ENCODE assay signal across 14 cellular contexts in genomic region chr5:176371621-176372539, GRCh38. TPM values are rescaled to one million over a fixed set of nuclear protein-coding genes. Genes with fewer than 3 reads are reported as not detected.
DNase-seq lines count a peak whose midpoint lies in the region; ATAC-seq and TF ChIP-seq lines count a peak whose summit lies in the region.
"Had no signal": no experiment of that assay in that cellular context is flagged by ENCODE, and none has a peak within 500 bp of the region (broad histone marks: within the 10 kb centered on the region; RNA-seq: fewer than 3 reads in every experiment).

No MANE protein-coding gene starts in this region.

- H3K27ac Mint-ChIP-seq in Caco-2 (ENCODE audit: unreplicated experiment) = peak overlapping the region; percentile 35
- no peak overlapping the region for H3K27ac Mint-ChIP-seq in effector memory CD8-positive, alpha-beta T cell
- H3K27ac Mint-ChIP-seq: activated CD4-positive, alpha-beta memory T cell treated with anti-CD3 and anti-CD28 coated beads, Interleukin-2, amount 10 ng/mL, durations not matched to agents 7 days and 5 days; H9 had no signal

- no peak overlapping the region for H3K4me3 Mint-ChIP-seq in Caco-2 (ENCODE audit: unreplicated experiment)
- no peak overlapping the region for H3K4me3 Mint-ChIP-seq in effector memory CD8-positive, alpha-beta T cell
- H3K4me3 Mint-ChIP-seq: activated CD4-positive, alpha-beta memory T cell treated with anti-CD3 and anti-CD28 coated beads, Interleukin-2, amount 10 ng/mL, durations not matched to agents 7 days and 5 days had no signal

- WGBS in right cardiac atrium = 79% methylated on average over 13 of the region's 13 CpGs

- ATAC-seq in right cardiac atrium (peak; percentile 6 to 27), gastrocnemius medialis (peak; percentile 48 to 55)
- ATAC-seq in effector memory CD8-positive, alpha-beta T cell (replicated peaks) = no peak

- no peaks in the 10 kb centered on the region for H3K4me1 ChIP-seq in Caco-2
- H3K4me1 ChIP-seq in right cardiac atrium (ENCODE audit: control insufficient read depth, insufficient read depth, low read length) = peaks cover 11% of the 10 kb centered on the region
- peaks cover 52 to 59% of the 10 kb centered on the region in 2 donors for H3K4me1 ChIP-seq in gastrocnemius medialis

- H3K4me3 ChIP-seq in Caco-2 (ENCODE audit: low read depth, low read length) = no peak overlapping the region
- no peak overlapping the region for H3K4me3 ChIP-seq in right cardiac atrium (ENCODE audit: low read length)
- peak overlapping the region in 1 of 4 donors; percentile 5 for H3K4me3 ChIP-seq in gastrocnemius medialis

- no peak for DNase-seq in Caco-2
- peak; percentile 10 for DNase-seq in SKM-1 (lab: John Stamatoyannopoulos, UW; ENCODE audit: unreplicated experiment)
- peak in 1 of 3 donors; percentile 53 for DNase-seq in right cardiac atrium
- DNase-seq in gastrocnemius medialis = peak; percentile 78 to 94
- DNase-seq in kidney tubule cell (ENCODE audit: low spot score) = no peak
- DNase-seq in GM13977 (ENCODE audit: low spot score) = no peak
- DNase-seq in effector memory CD8-positive, alpha-beta T cell = no peak
- no peak for DNase-seq in NCI-H2107 treated with DMSO at 0.1 percent for 48 hours (lab: John Stamatoyannopoulos, UW; ENCODE audit: unreplicated experiment)
- DNase-seq: activated CD4-positive, alpha-beta memory T cell treated with anti-CD3 and anti-CD28 coated beads, Interleukin-2, amount 10 ng/mL, durations not matched to agents 7 days and 5 days; cerebellar nuclear complex; H9; left cardiac atrium; NCI-H2029 treated with DMSO at 0.1 percent for 48 hours; stimulated activated naive CD4-positive, alpha-beta T cell treated with Interleukin-2 at 50 U/mL for 16 hours had no signal

- H3K27me3 Mint-ChIP-seq in Caco-2 (ENCODE audit: insufficient read depth, unreplicated experiment) = no peaks in the 10 kb centered on the region
- H3K27me3 Mint-ChIP-seq in effector memory CD8-positive, alpha-beta T cell = no peaks in the 10 kb centered on the region

- TF ChIP-seq CTCF in Caco-2 (IDR thresholded peaks at IDR 0.05; ENCODE audit: insufficient read depth in 1 of 2, low read depth in 1 of 2, low read length in 1 of 2, severe bottlenecking in 1 of 2, unreplicated experiment in 1 of 2) (no peak), gastrocnemius medialis (IDR thresholded peaks at IDR 0.05 in 4 of 5, conservative IDR thresholded peaks at IDR 0.05 in 1 of 5) (no peak), GM13977 (IDR thresholded peaks at IDR 0.05; ENCODE audit: extremely low read depth, insufficient read depth, missing control alignments) (no peak)

- no peaks in the 10 kb centered on the region for H3K4me1 Mint-ChIP-seq in Caco-2 (ENCODE audit: low read depth, unreplicated experiment)
- no peaks in the 10 kb centered on the region for H3K4me1 Mint-ChIP-seq in effector memory CD8-positive, alpha-beta T cell (ENCODE audit: low read depth in 2 of 2)
- H3K4me1 Mint-ChIP-seq: H9 had no signal

- H3K36me3 ChIP-seq in Caco-2 (ENCODE audit: control insufficient read depth, insufficient read depth, low read length) (no peaks in the 10 kb centered on the region), gastrocnemius medialis (peaks cover 0 to 9% of the 10 kb centered on the region in 2 donors)

- H3K9me3 Mint-ChIP-seq in Caco-2 (ENCODE audit: unreplicated experiment) = no peaks in the 10 kb centered on the region
- H3K9me3 Mint-ChIP-seq in effector memory CD8-positive, alpha-beta T cell = no peaks in the 10 kb centered on the region
- H3K9me3 Mint-ChIP-seq: activated CD4-positive, alpha-beta memory T cell treated with anti-CD3 and anti-CD28 coated beads, Interleukin-2, amount 10 ng/mL, durations not matched to agents 7 days and 5 days; H9 had no signal

- no peaks in the 10 kb centered on the region for H3K27me3 ChIP-seq in Caco-2 (replicated peaks; ENCODE audit: control insufficient read depth, insufficient read depth, low read length)
- H3K27me3 ChIP-seq in right cardiac atrium (ENCODE audit: control insufficient read depth, insufficient read depth) = no peaks in the 10 kb centered on the region
- H3K27me3 ChIP-seq in gastrocnemius medialis = no peaks in the 10 kb centered on the region

- in situ Hi-C loops in gastrocnemius medialis (cut with MboI; ENCODE audit: low sequenced_read_pairs in 4 of 4) (no loop called here), GM13977 (cut with MboI; ENCODE audit: low pct_unique_long_range_greater_than_20kb, low sequenced_read_pairs, unreplicated experiment) (no loop called here)

- H3K27ac ChIP-seq in right cardiac atrium (ENCODE audit: low read length) (peak overlapping the region; percentile 61), gastrocnemius medialis (peak overlapping the region; percentile 95 to 97 (median 96))

- TF ChIP-seq POLR2A in gastrocnemius medialis (IDR thresholded peaks at IDR 0.05) = peak; percentile 31 to 44

- no TSS peak for BruUV-seq in Caco-2 (replicated peaks; lab: Mats Ljungman, UMichigan)

- CTCF ChIA-PET in Caco-2 (lab: Charles Lee) = no interaction called here

- POLR2A ChIA-PET in Caco-2 (lab: Charles Lee) = no interaction called here

- H3K36me3 Mint-ChIP-seq in Caco-2 (ENCODE audit: insufficient read depth, unreplicated experiment) = peaks cover 5% of the 10 kb centered on the region
- H3K36me3 Mint-ChIP-seq in effector memory CD8-positive, alpha-beta T cell (ENCODE audit: insufficient read depth) = peaks cover 18% of the 10 kb centered on the region

- intact Hi-C loops in Caco-2 (cut with micrococcal nuclease; ENCODE audit: unreplicated experiment) (no loop called here), right cardiac atrium (cut with DNase I) (no loop called here), gastrocnemius medialis (cut with DNase I; ENCODE audit: low total_unique reads) (loop anchor here (2.0 kb wide), 1 partner anchor 17 kb away; the partner anchor contains the start of genes HIGD2A and NOP16)

- H3K9me3 ChIP-seq in Caco-2 (no peaks in the 10 kb centered on the region), right cardiac atrium (ENCODE audit: control insufficient read depth, low read length) (no peaks in the 10 kb centered on the region), gastrocnemius medialis (no peaks in the 10 kb centered on the region)

RNA-seq across cellular contexts. Expression of gene ARL10, which starts 6.6 kb away (rescaled TPM):
- total RNA-seq in Caco-2 (2022) = 2.1 and 2.3 TPM in 2 replicates
- 1 to 10 TPM; 5.1 to 9.7 (median 8.5) TPM for total RNA-seq in right cardiac atrium
- 5.6 TPM for polyA plus RNA-seq in right cardiac atrium
- total RNA-seq in gastrocnemius medialis = 1 to 10 TPM; 1.4 to 4.7 (median 2.4) TPM

RNA-seq across cellular contexts. Expression of gene KIAA1191, which starts 10.3 kb away (rescaled TPM):
- total RNA-seq in Caco-2 (2022) (119 and 123 TPM in 2 replicates), right cardiac atrium (10 to 100 TPM; 92.6 to 99.7 (median 97.9) TPM), gastrocnemius medialis (100 to 1,000 TPM in 1 of 4 donors, 10 to 100 TPM in 3; 76.3 to 174 (median 84.1) TPM)
- polyA plus RNA-seq in right cardiac atrium = 70.5 TPM

RNA-seq across cellular contexts. Expression of gene NOP16, which starts 16.5 kb away (rescaled TPM):
- 48.0 and 56.4 TPM in 2 replicates for total RNA-seq in Caco-2 (2022)
- 10 to 100 TPM; 16.6 to 23.3 (median 17.9) TPM for total RNA-seq in right cardiac atrium
- polyA plus RNA-seq in right cardiac atrium = 28.8 TPM
- total RNA-seq in gastrocnemius medialis = 10 to 100 TPM; 21.6 to 43.5 (median 33.9) TPM

RNA-seq across cellular contexts. Expression of gene HIGD2A, which starts 16.7 kb away (rescaled TPM):
- total RNA-seq in Caco-2 (2022) (110 and 118 TPM in 2 replicates), right cardiac atrium (100 to 1,000 TPM; 164 to 215 (median 180) TPM), gastrocnemius medialis (100 to 1,000 TPM; 189 to 274 (median 229) TPM)
- polyA plus RNA-seq in right cardiac atrium = 349 TPM

RNA-seq across cellular contexts. Expression of gene CLTB, which starts 44.5 kb away (rescaled TPM):
- 78.9 and 80.0 TPM in 2 replicates for total RNA-seq in Caco-2 (2022)
- 100 to 1,000 TPM; 209 to 219 (median 212) TPM for total RNA-seq in right cardiac atrium
- polyA plus RNA-seq in right cardiac atrium = 329 TPM
- total RNA-seq in gastrocnemius medialis = 100 to 1,000 TPM; 261 to 386 (median 302) TPM

Comparison
In these comparisons a context has a peak if more than half of its experiments do, and no peak if none do; other contexts are left out.
1. DNase-seq: peak in SKM-1 (single experiment) and gastrocnemius medialis (2 of 2); none in Caco-2 (0 of 2), kidney tubule cell (single experiment), GM13977 (single experiment), effector memory CD8-positive, alpha-beta T cell (0 of 3) and NCI-H2107 treated with DMSO at 0.1 percent for 48 hours (single experiment).